8 cellular contexts compared by ENCODE assay signal in genomic region chr7:151351967-151352366, GRCh38. TPM values are rescaled to one million over a fixed set of nuclear protein-coding genes. Genes with fewer than 3 reads are reported as not detected.
DNase-seq lines count a peak whose midpoint lies in the region; ATAC-seq and TF ChIP-seq lines count a peak whose summit lies in the region.

No MANE protein-coding gene starts in this region.

- H3K9me3 ChIP-seq in esophagus muscularis mucosa (no peaks in the 10 kb centered on the region), left lung (no peaks in the 10 kb centered on the region)

- peak overlapping the region; percentile 95 for H3K27ac Mint-ChIP-seq in activated CD4-positive, alpha-beta memory T cell treated with anti-CD3 and anti-CD28 coated beads, Interleukin-2, amount 10 ng/mL, durations not matched to agents 7 days and 5 days

- peak overlapping the region; percentile 69 for H3K4me3 Mint-ChIP-seq in activated CD4-positive, alpha-beta memory T cell treated with anti-CD3 and anti-CD28 coated beads, Interleukin-2, amount 10 ng/mL, durations not matched to agents 7 days and 5 days

- H3K36me3 Mint-ChIP-seq in activated CD4-positive, alpha-beta memory T cell treated with anti-CD3 and anti-CD28 coated beads, Interleukin-2, amount 10 ng/mL, durations not matched to agents 7 days and 5 days (ENCODE audit: low read depth) = peaks cover 63% of the 10 kb centered on the region

- no peaks in the 10 kb centered on the region for H3K9me3 Mint-ChIP-seq in activated CD4-positive, alpha-beta memory T cell treated with anti-CD3 and anti-CD28 coated beads, Interleukin-2, amount 10 ng/mL, durations not matched to agents 7 days and 5 days

- H3K36me3 ChIP-seq in GM06990 (ENCODE audit: control insufficient read depth, insufficient read depth, low read length) = peaks cover 14% of the 10 kb centered on the region
- H3K36me3 ChIP-seq in esophagus muscularis mucosa = peaks cover 47 to 99% (median 85%) of the 10 kb centered on the region in 4 donors
- H3K36me3 ChIP-seq in brain microvascular endothelial cell (replicated peaks) = peaks cover 68% of the 10 kb centered on the region
- peaks cover 0 to 73% of the 10 kb centered on the region in 2 donors for H3K36me3 ChIP-seq in left lung

- no peak overlapping the region for H3K27ac ChIP-seq in esophagus muscularis mucosa (replicated peaks in 1 of 4)
- H3K27ac ChIP-seq in brain microvascular endothelial cell = no peak overlapping the region
- H3K27ac ChIP-seq in left lung = peak overlapping the region in 1 of 2 donors; percentile 88

- H3K27me3 ChIP-seq in GM06990 (replicated peaks; ENCODE audit: control insufficient read depth, insufficient read depth, low read length) (no peaks in the 10 kb centered on the region), esophagus muscularis mucosa (no peaks in the 10 kb centered on the region), brain microvascular endothelial cell (replicated peaks) (no peaks in the 10 kb centered on the region), left lung (no peaks in the 10 kb centered on the region)

- H3K27me3 Mint-ChIP-seq in activated CD4-positive, alpha-beta memory T cell treated with anti-CD3 and anti-CD28 coated beads, Interleukin-2, amount 10 ng/mL, durations not matched to agents 7 days and 5 days = no peaks in the 10 kb centered on the region

- ATAC-seq in HG03342 (IDR thresholded peaks at IDR 0.05; ENCODE audit: unreplicated experiment) = peak; percentile 60
- ATAC-seq in left lung = no peak

- peaks cover 10 to 17% (median 15%) of the 10 kb centered on the region in 4 donors for H3K4me1 ChIP-seq in esophagus muscularis mucosa
- H3K4me1 ChIP-seq in left lung = peaks cover 0 to 34% of the 10 kb centered on the region in 2 donors

- no peak overlapping the region for H3K4me3 ChIP-seq in GM06990 (replicated peaks; ENCODE audit: low read depth, low read length)
- H3K4me3 ChIP-seq in esophagus muscularis mucosa = no peak overlapping the region
- no peak overlapping the region for H3K4me3 ChIP-seq in brain microvascular endothelial cell (ENCODE audit: low read depth, low read length)
- no peak overlapping the region for H3K4me3 ChIP-seq in left lung

- TF ChIP-seq CTCF in GM06990 (IDR thresholded peaks at IDR 0.05; ENCODE audit: insufficient read depth, low read length, poor library complexity, severe bottlenecking) (no peak), esophagus muscularis mucosa (IDR thresholded peaks at IDR 0.05) (no peak), brain microvascular endothelial cell (IDR thresholded peaks at IDR 0.05; ENCODE audit: low read depth, low read length, missing control alignments) (no peak), left lung (IDR thresholded peaks at IDR 0.05) (no peak)

- intact Hi-C loops in esophagus muscularis mucosa (cut with DNase I) = loop anchor here (2.0 kb wide), 1 partner anchor 37 kb away; no protein-coding TSS in a partner anchor
- intact Hi-C loops in left lung (cut with DNase I) = loop anchor here in 1 of 2 donors (5.0 kb wide), 1 partner anchor 40 kb away; no protein-coding TSS in a partner anchor

- TF ChIP-seq EP300 in esophagus muscularis mucosa (IDR thresholded peaks at IDR 0.05) = no peak

- 75% methylated on average over 6 of the region's 6 CpGs for WGBS in esophagus muscularis mucosa

- H3K4me1 Mint-ChIP-seq in activated CD4-positive, alpha-beta memory T cell treated with anti-CD3 and anti-CD28 coated beads, Interleukin-2, amount 10 ng/mL, durations not matched to agents 7 days and 5 days = peaks cover 55% of the 10 kb centered on the region

- CTCF ChIA-PET in activated CD4-positive, alpha-beta memory T cell treated with anti-CD3 and anti-CD28 coated beads, Interleukin-2, amount 10 ng/mL, durations not matched to agents 7 days and 5 days (lab: Charles Lee) = interaction anchor here (0.6 to 9.4 kb wide), 19 partner anchors 11 to 280 kb away, joined by 3 to 143 read pairs (median 5); partner anchors contain the start of genes NUB1 and RHEB

- DNase-seq in GM06990 (ENCODE audit: extremely low read depth, insufficient read length) (peak; percentile 57), pons (ENCODE audit: low spot score) (peak; percentile 30), dedifferentiated amniotic fluid mesenchymal stem cell (ENCODE audit: extremely low spot score) (no peak), esophagus muscularis mucosa (ENCODE audit: extremely low spot score) (no peak), brain microvascular endothelial cell (no peak), left lung (no peak)
- peak; percentile 76 for DNase-seq in activated CD4-positive, alpha-beta memory T cell treated with anti-CD3 and anti-CD28 coated beads, Interleukin-2, amount 10 ng/mL, durations not matched to agents 7 days and 5 days

- no peak for TF ChIP-seq POLR2A in esophagus muscularis mucosa (IDR thresholded peaks at IDR 0.05; ENCODE audit: low read depth)

- POLR2A ChIA-PET in activated CD4-positive, alpha-beta memory T cell treated with anti-CD3 and anti-CD28 coated beads, Interleukin-2, amount 10 ng/mL, durations not matched to agents 7 days and 5 days (lab: Charles Lee) = interaction anchor here (0.8 to 4.9 kb wide), 15 partner anchors 8 to 293 kb away, joined by 3 to 56 read pairs (median 5); partner anchors contain the start of genes NUB1 and RHEB

- in situ Hi-C loops in brain microvascular endothelial cell (cut with HindIII; ENCODE audit: low pct_ligation_motif_present, low sequenced_read_pairs) = no loop called here

RNA-seq across cellular contexts. Expression of gene NUB1, which starts 10.4 kb away (rescaled TPM):
- 10 to 100 TPM; 62.1 to 67.3 TPM for total RNA-seq in activated CD4-positive, alpha-beta memory T cell treated with anti-CD3 and anti-CD28 coated beads, Interleukin-2, amount 10 ng/mL, durations not matched to agents 7 days and 5 days
- 10 to 100 TPM; 45.9 to 59.1 (median 53.0) TPM for total RNA-seq in esophagus muscularis mucosa
- total RNA-seq in left lung = 10 to 100 TPM; 40.9 to 42.4 TPM

RNA-seq across cellular contexts. Expression of gene WDR86, which starts 57.9 kb away (rescaled TPM):
- total RNA-seq in activated CD4-positive, alpha-beta memory T cell treated with anti-CD3 and anti-CD28 coated beads, Interleukin-2, amount 10 ng/mL, durations not matched to agents 7 days and 5 days = 1 to 10 TPM in 1 of 2 experiments, under 1 TPM in 1; 0.50 to 1.1 TPM
- total RNA-seq in esophagus muscularis mucosa = 10 to 100 TPM in 2 of 4 donors, 1 to 10 TPM in 2; 5.4 to 11.8 (median 9.6) TPM
- 1 to 10 TPM in 1 of 2 donors, under 1 TPM in 1; 0.85 to 1.1 TPM for total RNA-seq in left lung

Comparison
In these comparisons a context has a peak if more than half of its experiments do, and no peak if none do; other contexts are left out.
1. DNase-seq: peak in GM06990 (single experiment), activated CD4-positive, alpha-beta memory T cell treated with anti-CD3 and anti-CD28 coated beads, Interleukin-2, amount 10 ng/mL, durations not matched to agents 7 days and 5 days (single experiment) and pons (single experiment); none in dedifferentiated amniotic fluid mesenchymal stem cell (single experiment), esophagus muscularis mucosa (single experiment), brain microvascular endothelial cell (single experiment) and left lung (0 of 2).